In the genomic region with DNA sequence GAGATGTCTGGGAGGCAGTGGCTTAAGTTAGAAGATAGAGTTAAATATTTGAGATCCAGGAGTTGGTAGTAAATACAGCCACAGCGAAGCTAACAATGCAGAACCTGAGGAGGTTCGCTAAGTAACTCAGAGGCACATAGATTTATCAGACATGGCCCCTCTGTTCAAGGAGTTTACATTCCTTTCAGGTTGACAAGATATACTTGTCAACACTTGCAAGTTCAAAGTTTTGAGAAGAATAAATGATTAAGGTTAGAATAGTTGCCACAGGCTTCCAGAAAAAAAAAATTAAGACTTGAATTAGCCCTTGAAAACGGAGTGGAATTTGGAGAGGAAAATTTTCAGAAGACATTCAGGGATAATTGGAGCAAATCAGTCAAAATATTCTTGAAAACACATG, we compare ENCODE assay signal across 11 cellular contexts.
"Had no signal": no experiment of that assay in that cellular context is flagged by ENCODE, and none has a peak within 500 bp of the region (broad histone marks: within the 10 kb centered on the region; RNA-seq: fewer than 3 reads in every experiment).

No MANE protein-coding gene starts in this region.

- H3K36me3 ChIP-seq: esophagus muscularis mucosa, tibial nerve had no signal

- H3K4me1 ChIP-seq: body of pancreas, esophagus muscularis mucosa, tibial nerve had no signal

- H3K4me3 ChIP-seq: body of pancreas, esophagus muscularis mucosa, tibial nerve had no signal

- DNase-seq: activated CD4-positive, alpha-beta T cell treated with anti-CD3 and anti-CD28 coated beads, Interleukin-2, amount 10 ng/mL, durations not matched to agents 24 days and 14 days; activated CD8-positive, alpha-beta T cell treated with anti-CD3 and anti-CD28 coated beads for 36 hours; activated effector memory CD4-positive, alpha-beta T cell treated with Interleukin-2 at 50 U/mL for 16 hours; activated T-cell treated with anti-CD3 and anti-CD28 coated beads, Interleukin-2, amount 50 U/mL, for 4 hours; body of pancreas; cerebellar nuclear complex; cortex of kidney; nucleus accumbens; retina had no signal

- H3K27ac ChIP-seq: body of pancreas, esophagus muscularis mucosa had no signal

- ATAC-seq: activated CD8-positive, alpha-beta T cell treated with anti-CD3 and anti-CD28 coated beads for 36 hours; activated T-cell treated with anti-CD3 and anti-CD28 coated beads, Interleukin-2, amount 50 U/mL, for 4 hours; body of pancreas had no signal

- H3K27me3 ChIP-seq: body of pancreas, esophagus muscularis mucosa, tibial nerve had no signal

- H3K9me3 ChIP-seq: body of pancreas, esophagus muscularis mucosa, tibial nerve had no signal
